1 cellular context compared by ENCODE assay signal in the genomic region with DNA sequence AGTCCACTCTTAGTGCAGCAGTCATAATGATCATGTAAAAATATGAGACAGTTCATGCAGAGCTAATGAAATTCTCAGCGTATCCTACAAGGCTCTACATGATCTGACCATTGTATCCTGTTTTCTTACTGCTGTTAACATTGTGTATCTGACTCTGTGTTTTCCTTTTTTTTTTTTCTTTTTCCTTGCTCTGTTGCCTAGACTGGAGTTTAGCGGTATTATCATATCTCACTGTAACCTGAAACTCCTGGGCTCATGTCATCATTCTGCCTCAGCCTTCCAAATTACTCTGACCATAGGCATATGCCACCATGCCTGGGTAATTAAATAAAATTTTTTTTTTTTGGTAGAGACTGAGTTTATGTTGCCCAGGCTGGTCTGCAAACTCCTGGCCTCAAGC.
TF ChIP-seq lines count a peak whose summit lies in the region.

No MANE protein-coding gene starts in this region.

TF ChIP-seq in WTC11, 78 proteins besides CTCF, POLR2A, EP300 and RAD21:
- TF ChIP-seq TEAD1 (CRISPR knock-in tag; IDR thresholded peaks at IDR 0.05) = no peak
- no peak for TF ChIP-seq ZNF512 (CRISPR knock-in tag; IDR thresholded peaks at IDR 0.05; ENCODE audit: borderline replicate concordance)
- no peak for TF ChIP-seq NR1H2 (CRISPR knock-in tag; IDR thresholded peaks at IDR 0.05)
- TF ChIP-seq HMGA2 (CRISPR knock-in tag; IDR thresholded peaks at IDR 0.05) = no peak
- TF ChIP-seq NFATC4 (CRISPR knock-in tag; IDR thresholded peaks at IDR 0.05) = no peak
- TF ChIP-seq, protein P1, sequence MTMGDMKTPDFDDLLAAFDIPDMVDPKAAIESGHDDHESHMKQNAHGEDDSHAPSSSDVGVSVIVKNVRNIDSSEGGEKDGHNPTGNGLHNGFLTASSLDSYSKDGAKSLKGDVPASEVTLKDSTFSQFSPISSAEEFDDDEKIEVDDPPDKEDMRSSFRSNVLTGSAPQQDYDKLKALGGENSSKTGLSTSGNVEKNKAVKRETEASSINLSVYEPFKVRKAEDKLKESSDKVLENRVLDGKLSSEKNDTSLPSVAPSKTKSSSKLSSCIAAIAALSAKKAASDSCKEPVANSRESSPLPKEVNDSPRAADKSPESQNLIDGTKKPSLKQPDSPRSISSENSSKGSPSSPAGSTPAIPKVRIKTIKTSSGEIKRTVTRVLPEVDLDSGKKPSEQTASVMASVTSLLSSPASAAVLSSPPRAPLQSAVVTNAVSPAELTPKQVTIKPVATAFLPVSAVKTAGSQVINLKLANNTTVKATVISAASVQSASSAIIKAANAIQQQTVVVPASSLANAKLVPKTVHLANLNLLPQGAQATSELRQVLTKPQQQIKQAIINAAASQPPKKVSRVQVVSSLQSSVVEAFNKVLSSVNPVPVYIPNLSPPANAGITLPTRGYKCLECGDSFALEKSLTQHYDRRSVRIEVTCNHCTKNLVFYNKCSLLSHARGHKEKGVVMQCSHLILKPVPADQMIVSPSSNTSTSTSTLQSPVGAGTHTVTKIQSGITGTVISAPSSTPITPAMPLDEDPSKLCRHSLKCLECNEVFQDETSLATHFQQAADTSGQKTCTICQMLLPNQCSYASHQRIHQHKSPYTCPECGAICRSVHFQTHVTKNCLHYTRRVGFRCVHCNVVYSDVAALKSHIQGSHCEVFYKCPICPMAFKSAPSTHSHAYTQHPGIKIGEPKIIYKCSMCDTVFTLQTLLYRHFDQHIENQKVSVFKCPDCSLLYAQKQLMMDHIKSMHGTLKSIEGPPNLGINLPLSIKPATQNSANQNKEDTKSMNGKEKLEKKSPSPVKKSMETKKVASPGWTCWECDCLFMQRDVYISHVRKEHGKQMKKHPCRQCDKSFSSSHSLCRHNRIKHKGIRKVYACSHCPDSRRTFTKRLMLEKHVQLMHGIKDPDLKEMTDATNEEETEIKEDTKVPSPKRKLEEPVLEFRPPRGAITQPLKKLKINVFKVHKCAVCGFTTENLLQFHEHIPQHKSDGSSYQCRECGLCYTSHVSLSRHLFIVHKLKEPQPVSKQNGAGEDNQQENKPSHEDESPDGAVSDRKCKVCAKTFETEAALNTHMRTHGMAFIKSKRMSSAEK (CRISPR knock-in tag; IDR thresholded peaks at IDR 0.05; ENCODE audit: borderline replicate concordance) = no peak
- TF ChIP-seq CREB1 (CRISPR knock-in tag; IDR thresholded peaks at IDR 0.05) = no peak
